11 cellular contexts compared by ENCODE assay signal in genomic region chr11:27124514-27125264, GRCh38.
DNase-seq lines count a peak whose midpoint lies in the region; ATAC-seq and TF ChIP-seq lines count a peak whose summit lies in the region.
"Had no signal": no experiment of that assay in that cellular context is flagged by ENCODE, and none has a peak within 500 bp of the region (broad histone marks: within the 10 kb centered on the region; RNA-seq: fewer than 3 reads in every experiment).

No MANE protein-coding gene starts in this region.

- no peaks in the 10 kb centered on the region for H3K4me1 ChIP-seq in MM.1S (ENCODE audit: low read length)
- H3K4me1 ChIP-seq in mesendoderm (ENCODE audit: control insufficient read depth, low read depth, low read length): no peaks in the 10 kb centered on the region

- WGBS in mesendoderm (ENCODE audit: extremely low coverage, insufficient coverage, low lambda C conversion rate): no CpG with 5 or more reads among the region's 7 CpGs

- no peaks in the 10 kb centered on the region for H3K79me1 ChIP-seq in mesendoderm (ENCODE audit: low read length)

- H4K20me1 ChIP-seq in MM.1S (ENCODE audit: insufficient read depth, low read length): no peaks in the 10 kb centered on the region

- H3K27me3 ChIP-seq in MM.1S (replicated peaks; ENCODE audit: insufficient read depth, low read length): no peaks in the 10 kb centered on the region
- H3K27me3 ChIP-seq in mesendoderm (ENCODE audit: insufficient read depth, low read length, poor library complexity): no peaks in the 10 kb centered on the region

- H3K9ac ChIP-seq in MM.1S (ENCODE audit: low read length) (no peak overlapping the region), mesendoderm (ENCODE audit: low read length) (no peak overlapping the region)

- no peak overlapping the region for H3K4me2 ChIP-seq in MM.1S (ENCODE audit: low read depth, low read length)
- no peak overlapping the region for H3K4me2 ChIP-seq in mesendoderm (ENCODE audit: low read length)

- H3K4me3 ChIP-seq in MM.1S (ENCODE audit: low read length) (no peak overlapping the region), cardiac fibroblast (replicated peaks in 1 of 2; ENCODE audit: low read depth in 2 of 2, low read length in 2 of 2) (no peak overlapping the region), mesendoderm (ENCODE audit: low read length) (no peak overlapping the region)

- no peak overlapping the region for H2AK5ac ChIP-seq in mesendoderm (ENCODE audit: low read length)

- no peak overlapping the region for H4K5ac ChIP-seq in mesendoderm (ENCODE audit: low read length)

- H3K79me2 ChIP-seq in MM.1S (ENCODE audit: low read length) (no peaks in the 10 kb centered on the region), mesendoderm (ENCODE audit: control insufficient read depth, insufficient read depth, low read length) (no peaks in the 10 kb centered on the region)

- no peak for ATAC-seq in GM18520 (IDR thresholded peaks at IDR 0.05; ENCODE audit: unreplicated experiment)
- ATAC-seq: HCT116 had no signal

- TF ChIP-seq CTCF in MM.1S (IDR thresholded peaks at IDR 0.05; ENCODE audit: low read length): peak; percentile 16
- TF ChIP-seq CTCF in cardiac fibroblast (IDR thresholded peaks at IDR 0.05; ENCODE audit: low read depth, low read length): no peak

- no peak overlapping the region for H4K8ac ChIP-seq in mesendoderm (ENCODE audit: low read depth, low read length)

- no peaks in the 10 kb centered on the region for H3K9me2 ChIP-seq in MM.1S (replicated peaks; ENCODE audit: insufficient read depth, low read length)

- no peak overlapping the region for H3K56ac ChIP-seq in mesendoderm (ENCODE audit: low read length)

- H3K18ac ChIP-seq in mesendoderm (ENCODE audit: low read length): no peak overlapping the region

- H3K36me3 ChIP-seq in MM.1S (replicated peaks; ENCODE audit: insufficient read depth, low read length): no peaks in the 10 kb centered on the region
- no peaks in the 10 kb centered on the region for H3K36me3 ChIP-seq in mesendoderm (ENCODE audit: control insufficient read depth, insufficient read depth, low read length)

- no peaks in the 10 kb centered on the region for H3K9me3 ChIP-seq in MM.1S (replicated peaks; ENCODE audit: insufficient read depth, low read length)

- H3F3A ChIP-seq in MM.1S (ENCODE audit: insufficient read depth, low read length): no peaks in the 10 kb centered on the region

- H3K27ac ChIP-seq in MM.1S (ENCODE audit: low read length) (no peak overlapping the region), mesendoderm (ENCODE audit: low read depth, low read length) (no peak overlapping the region)

- H2BK120ac ChIP-seq in mesendoderm (ENCODE audit: low read depth, low read length): no peak overlapping the region

- H3K23ac ChIP-seq in mesendoderm (ENCODE audit: low read length): no peak overlapping the region

- H2BK5ac ChIP-seq in mesendoderm (ENCODE audit: low read length): no peak overlapping the region

- DNase-seq in EL (peak; percentile 16), MM.1S (no peak), cardiac fibroblast (ENCODE audit: low read depth in 2 of 2) (peak; percentile 56 to 69), mesendoderm (peak; percentile 8), NCI-H2171 treated with DMSO at 0.1 percent for 48 hours (lab: John Stamatoyannopoulos, UW) (no peak), NOMO-1 treated with DMSO at 0.1 percent for 48 hours (lab: John Stamatoyannopoulos, UW; ENCODE audit: unreplicated experiment) (no peak)
- DNase-seq: activated CD4-positive, alpha-beta T cell treated with anti-CD3 and anti-CD28 coated beads for 48 hours; effector CD4-positive, alpha-beta T cell; SHP77 treated with DMSO at 0.1 percent for 48 hours had no signal

- H2AFZ ChIP-seq in MM.1S (ENCODE audit: low read length): no peak overlapping the region

- H3K4ac ChIP-seq in mesendoderm (ENCODE audit: low read depth, low read length): no peak overlapping the region

- no peak overlapping the region for H2BK15ac ChIP-seq in mesendoderm (replicated peaks; ENCODE audit: low read depth)

Comparison
In these comparisons a context has a peak if more than half of its experiments do, and no peak if none do; other contexts are left out.
1. DNase-seq: peak in EL (single experiment), cardiac fibroblast (2 of 2) and mesendoderm (single experiment); none in MM.1S (single experiment), NCI-H2171 treated with DMSO at 0.1 percent for 48 hours (single experiment) and NOMO-1 treated with DMSO at 0.1 percent for 48 hours (single experiment).